Comparison of ENCODE assay signal across 11 cellular contexts in the genomic region with DNA sequence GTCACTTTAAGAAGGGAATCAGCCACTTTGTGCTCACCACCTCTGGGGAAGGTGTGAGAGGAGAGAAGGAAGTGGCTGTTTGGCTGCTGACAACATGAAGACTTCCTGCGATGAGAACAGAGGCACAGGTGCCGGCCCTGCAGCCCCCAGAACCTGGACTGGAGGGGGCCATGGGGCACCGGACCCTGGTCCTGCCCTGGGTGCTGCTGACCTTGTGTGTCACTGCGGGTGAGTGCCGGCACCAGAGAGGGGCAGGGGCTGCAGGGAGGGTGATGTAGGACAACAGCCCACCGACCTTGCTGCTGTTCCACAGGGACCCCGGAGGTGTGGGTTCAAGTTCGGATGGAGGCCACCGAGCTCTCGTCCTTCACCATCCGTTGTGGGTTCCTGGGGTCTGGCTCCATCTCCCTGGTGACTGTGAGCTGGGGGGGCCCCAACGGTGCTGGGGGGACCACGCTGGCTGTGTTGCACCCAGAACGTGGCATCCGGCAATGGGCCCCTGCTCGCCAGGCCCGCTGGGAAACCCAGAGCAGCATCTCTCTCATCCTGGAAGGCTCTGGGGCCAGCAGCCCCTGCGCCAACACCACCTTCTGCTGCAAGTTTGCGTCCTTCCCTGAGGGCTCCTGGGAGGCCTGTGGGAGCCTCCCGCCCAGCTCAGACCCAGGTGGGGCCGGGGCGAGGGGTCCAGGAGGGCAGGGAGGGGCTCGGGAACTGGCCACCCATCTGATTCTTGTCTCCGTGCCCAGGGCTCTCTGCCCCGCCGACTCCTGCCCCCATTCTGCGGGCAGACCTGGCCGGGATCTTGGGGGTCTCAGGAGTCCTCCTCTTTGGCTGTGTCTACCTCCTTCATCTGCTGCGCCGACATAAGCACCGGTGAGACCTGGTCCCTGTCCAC. TPM values are rescaled to one million over a fixed set of nuclear protein-coding genes. Genes with fewer than 3 reads are reported as not detected.
DNase-seq lines count a peak whose midpoint lies in the region; TF ChIP-seq lines count a peak whose summit lies in the region.
"Not testable (repeated sequence)": the region's sequence is repeated elsewhere in the genome, so short reads cannot be mapped to it uniquely, and the experiment has no call there.
"Had no signal": no experiment of that assay in that cellular context is flagged by ENCODE, and none has a peak within 500 bp of the region (broad histone marks: within the 10 kb centered on the region; RNA-seq: fewer than 3 reads in every experiment).

Gene PVRIG, plus strand, starts transcription at position 149 of the 895 bp plus-strand sequence. Its CDS starts 22 bp downstream, at position 171.

- DNase-seq in GM12865 (ENCODE audit: low read depth); MCF 10A (ENCODE audit: unreplicated experiment); transverse colon: not testable (repeated sequence)
- peak in 1 of 3 donors; percentile 60 for DNase-seq in Peyer's patch
- DNase-seq in activated CD4-positive, alpha-beta memory T cell treated with anti-CD3 and anti-CD28 coated beads, Interleukin-2, amount 10 ng/mL, durations not matched to agents 7 days and 5 days: peak; percentile 53
- peak; percentile 40 for DNase-seq in activated effector memory CD4-positive, alpha-beta T cell treated with Interleukin-2 at 50 U/mL for 16 hours
- peak; percentile 52 for DNase-seq in stimulated activated CD4-positive, alpha-beta T cell treated with anti-CD3 and anti-CD28 coated beads, Interleukin-15, amount 100 ng/mL, for 24 hours

- WGBS in transverse colon (ENCODE audit: low coverage in 1 of 2), 2 donors: 70% methylated on average over 21 of the region's 31 CpGs; no CpG with 5 or more reads in 1 of the 2 donors

- TF ChIP-seq EP300 in transverse colon (IDR thresholded peaks at IDR 0.05; ENCODE audit: low read depth): not testable (repeated sequence)

- peak within 1 kb of the TSS; percentile 81 to 97 (median 90) for H3K27ac ChIP-seq in Peyer's patch
- peak within 1 kb of the TSS; percentile 55 to 77 (median 68) for H3K27ac ChIP-seq in transverse colon

- TF ChIP-seq POLR2A in Peyer's patch (IDR thresholded peaks at IDR 0.05): not testable (repeated sequence)
- TF ChIP-seq POLR2A in transverse colon (IDR thresholded peaks at IDR 0.05): peak; percentile 34

- POLR2A ChIA-PET in activated CD4-positive, alpha-beta memory T cell treated with anti-CD3 and anti-CD28 coated beads, Interleukin-2, amount 10 ng/mL, durations not matched to agents 7 days and 5 days (lab: Charles Lee): interaction anchor here (0.8 to 6.5 kb wide), 18 partner anchors 9 to 217 kb away, joined by 3 to 35 read pairs (median 4); partner anchors contain the start of genes AP4M1, LAMTOR4, MBLAC1 and MCM7
- POLR2A ChIA-PET in MCF 10A (lab: Yijun Ruan, JAX): not testable (repeated sequence)

- peak within 1 kb of the TSS; percentile 87 for H3K4me3 Mint-ChIP-seq in activated CD4-positive, alpha-beta memory T cell treated with anti-CD3 and anti-CD28 coated beads, Interleukin-2, amount 10 ng/mL, durations not matched to agents 7 days and 5 days
- H3K4me3 Mint-ChIP-seq in MCF 10A (ENCODE audit: unreplicated experiment): not testable (repeated sequence)

- in situ Hi-C loops in transverse colon (cut with MboI; ENCODE audit: low pct_ligation_motif_present in 1 of 4, low pct_unique_long_range_greater_than_20kb in 1 of 4, low sequenced_read_pairs in 3 of 4): loop anchor here in 1 of 4 donors (5.0 kb wide), 1 partner anchor 88 kb away; no protein-coding TSS in a partner anchor

- intact Hi-C loops in MCF 10A (cut with micrococcal nuclease): not testable (repeated sequence)
- intact Hi-C loops in transverse colon (cut with DNase I; ENCODE audit: low total_unique reads): loop anchor here (5.0 kb wide), 1 partner anchor 88 kb away; no protein-coding TSS in a partner anchor

- H3K4me3 ChIP-seq in GM12865 (ENCODE audit: low read depth, low read length) (peak within 1 kb of the TSS; percentile 66), Peyer's patch (peak within 1 kb of the TSS; percentile 32 to 57 (median 46)), mononuclear cell (ENCODE audit: low read length) (peak within 1 kb of the TSS; percentile 58), transverse colon (peak within 1 kb of the TSS in 2 of 4 donors; percentile 15 to 35)

- not testable (repeated sequence) for H3K27me3 Mint-ChIP-seq in activated CD4-positive, alpha-beta memory T cell treated with anti-CD3 and anti-CD28 coated beads, Interleukin-2, amount 10 ng/mL, durations not matched to agents 7 days and 5 days; MCF 10A (ENCODE audit: insufficient read depth, unreplicated experiment)

- not testable (repeated sequence) for H3K27me3 ChIP-seq in Peyer's patch; mononuclear cell (ENCODE audit: insufficient read depth, low read length); transverse colon

- peak within 1 kb of the TSS; percentile 99 for H3K27ac Mint-ChIP-seq in activated CD4-positive, alpha-beta memory T cell treated with anti-CD3 and anti-CD28 coated beads, Interleukin-2, amount 10 ng/mL, durations not matched to agents 7 days and 5 days
- H3K27ac Mint-ChIP-seq in MCF 10A (ENCODE audit: low read depth, unreplicated experiment): peak within 1 kb of the TSS; percentile 49

- peaks cover 67% of the 10 kb centered on the region for H3K4me1 Mint-ChIP-seq in activated CD4-positive, alpha-beta memory T cell treated with anti-CD3 and anti-CD28 coated beads, Interleukin-2, amount 10 ng/mL, durations not matched to agents 7 days and 5 days
- H3K4me1 Mint-ChIP-seq in MCF 10A (ENCODE audit: insufficient read depth, unreplicated experiment): not testable (repeated sequence)

- CTCF ChIA-PET in activated CD4-positive, alpha-beta memory T cell treated with anti-CD3 and anti-CD28 coated beads, Interleukin-2, amount 10 ng/mL, durations not matched to agents 7 days and 5 days (lab: Charles Lee): interaction anchor here (0.6 to 1.2 kb wide), 5 partner anchors 8 to 145 kb away, joined by 3 to 4 read pairs (median 4); partner anchors contain the start of genes GPC2, LAMTOR4 and STAG3
- CTCF ChIA-PET in MCF 10A (lab: Yijun Ruan, JAX): interaction anchor here (0.6 to 1.0 kb wide), 3 partner anchors 86 to 88 kb away, joined by 4 to 6 read pairs (median 4); no protein-coding TSS in a partner anchor

- BruUV-seq in MCF 10A (replicated peaks; lab: Mats Ljungman, UMichigan): not testable (repeated sequence)

- peaks cover 0 to 12% (median 3%) of the 10 kb centered on the region in 4 donors for H3K4me1 ChIP-seq in Peyer's patch
- H3K4me1 ChIP-seq in mononuclear cell (ENCODE audit: insufficient read depth, low read length): peaks cover 50% of the 10 kb centered on the region
- peaks cover 0 to 14% (median 0%) of the 10 kb centered on the region in 4 donors for H3K4me1 ChIP-seq in transverse colon

- H3K9me3 ChIP-seq in Peyer's patch; mononuclear cell (ENCODE audit: low read depth, low read length); transverse colon: not testable (repeated sequence)

- peaks cover 58% of the 10 kb centered on the region for H3K36me3 Mint-ChIP-seq in activated CD4-positive, alpha-beta memory T cell treated with anti-CD3 and anti-CD28 coated beads, Interleukin-2, amount 10 ng/mL, durations not matched to agents 7 days and 5 days (ENCODE audit: low read depth)
- not testable (repeated sequence) for H3K36me3 Mint-ChIP-seq in MCF 10A (ENCODE audit: insufficient read depth, unreplicated experiment)

- peaks cover 0 to 15% (median 0%) of the 10 kb centered on the region in 3 donors for H3K36me3 ChIP-seq in Peyer's patch
- H3K36me3 ChIP-seq in transverse colon: not testable (repeated sequence)

- not testable (repeated sequence) for H3K9me3 Mint-ChIP-seq in activated CD4-positive, alpha-beta memory T cell treated with anti-CD3 and anti-CD28 coated beads, Interleukin-2, amount 10 ng/mL, durations not matched to agents 7 days and 5 days; MCF 10A (ENCODE audit: unreplicated experiment)

- TF ChIP-seq CTCF in GM12865 (IDR thresholded peaks at IDR 0.05; ENCODE audit: insufficient read depth, low read depth, low read length, missing control alignments); Peyer's patch (IDR thresholded peaks at IDR 0.05); MCF 10A (IDR thresholded peaks at IDR 0.05; ENCODE audit: unreplicated experiment); transverse colon (IDR thresholded peaks at IDR 0.05): not testable (repeated sequence)

RNA-seq across cellular contexts. Expression of gene PVRIG, which starts in this region (rescaled TPM):
- total RNA-seq in Peyer's patch (1 to 10 TPM; 3.7 to 8.3 (median 5.1) TPM), MCF 10A (2022) (0.74 TPM in 1 of 2 replicates, not detected in the other), mononuclear cell (13.9 TPM), transverse colon (1 to 10 TPM in 2 of 4 donors, not detected in 2; 2.2 to 4.3 TPM)
- 10 to 100 TPM; 70.5 to 71.8 TPM for total RNA-seq in activated CD4-positive, alpha-beta memory T cell treated with anti-CD3 and anti-CD28 coated beads, Interleukin-2, amount 10 ng/mL, durations not matched to agents 7 days and 5 days
- total RNA-seq: cerebellum, HepG2, temporal lobe had no signal
